Comparison of ENCODE assay signal across 24 cellular contexts in genomic region chr1:22646359-22646758, GRCh38. TPM values are rescaled to one million over a fixed set of nuclear protein-coding genes. Genes with fewer than 3 reads are reported as not detected.
"Had no signal": no experiment of that assay in that cellular context is flagged by ENCODE, and none has a peak within 500 bp of the region (broad histone marks: within the 10 kb centered on the region; RNA-seq: fewer than 3 reads in every experiment).

No MANE protein-coding gene starts in this region.

- H3K4me3 ChIP-seq: cardiac muscle cell, hepatocyte, right atrium auricular region, skin epidermis, testis had no signal

- H3K36me3 ChIP-seq: adrenal gland, cardiac muscle cell, right atrium auricular region, upper lobe of left lung had no signal

- H3K9me3 ChIP-seq: adrenal gland, right atrium auricular region, testis, upper lobe of left lung had no signal

- H3K27ac ChIP-seq: cardiac muscle cell, hepatocyte, right atrium auricular region, testis had no signal

- H3K27me3 ChIP-seq: adrenal gland, hepatocyte, right atrium auricular region, testis, upper lobe of left lung had no signal

- H2AFZ ChIP-seq: hepatocyte had no signal

- H3K4me2 ChIP-seq: hepatocyte had no signal

- DNase-seq: activated CD4-positive, alpha-beta T cell treated with anti-CD3 and anti-CD28 coated beads, Interleukin-2, amount 10 ng/mL, durations not matched to agents 24 days and 14 days; activated CD8-positive, alpha-beta T cell treated with anti-CD3 and anti-CD28 coated beads for 36 hours; activated effector memory CD4-positive, alpha-beta T cell treated with anti-CD3 and anti-CD28 coated beads, Interleukin-2, amount 50 U/mL, for 16 hours; activated naive CD4-positive, alpha-beta T cell treated with anti-CD3 and anti-CD28 coated beads, Interleukin-2, amount 50 U/mL, for 16 hours; activated T-cell treated with anti-CD3 and anti-CD28 coated beads, Interleukin-2, amount 50 U/mL, for 4 hours; erythroblast; islet precursor cell; mammary epithelial cell; nephron progenitor cell; nucleus accumbens; stimulated activated CD4-positive, alpha-beta T cell treated with anti-CD3 and anti-CD28 coated beads, Interleukin-15, amount 100 ng/mL, for 24 hours; stimulated activated CD4-positive, alpha-beta T cell treated with anti-CD3 and anti-CD28 coated beads, Interleukin-4, amount 100 ng/mL, for 1 hour; stimulated activated naive CD8-positive, alpha-beta T cell treated with anti-CD3 and anti-CD28 coated beads, Interleukin-15, amount 100 ng/mL, for 72 hours; T-helper 1 cell; T1000; testis had no signal

- H3K4me1 ChIP-seq: testis had no signal

- ATAC-seq: activated CD8-positive, alpha-beta T cell treated with anti-CD3 and anti-CD28 coated beads for 36 hours; activated T-cell treated with anti-CD3 and anti-CD28 coated beads, Interleukin-2, amount 50 U/mL, for 4 hours; stimulated activated naive CD8-positive, alpha-beta T cell treated with anti-CD3 and anti-CD28 coated beads, Interleukin-15, amount 100 ng/mL, for 72 hours had no signal

RNA-seq across cellular contexts. Expression of gene C1QC, which starts 2.9 kb away (rescaled TPM):
- total RNA-seq: activated CD4-positive, alpha-beta T cell treated with anti-CD3 and anti-CD28 coated beads, Interleukin-2, amount 10 ng/mL, durations not matched to agents 24 days and 14 days; activated CD8-positive, alpha-beta T cell treated with anti-CD3 and anti-CD28 coated beads for 36 hours; cardiac muscle cell; mammary epithelial cell; myocyte; progenitor cell of endocrine pancreas had no signal
- polyA plus RNA-seq: cardiac muscle cell, mammary epithelial cell had no signal

RNA-seq across cellular contexts. Expression of gene C1QB, which starts 6.7 kb away (rescaled TPM):
- total RNA-seq: activated CD4-positive, alpha-beta T cell treated with anti-CD3 and anti-CD28 coated beads, Interleukin-2, amount 10 ng/mL, durations not matched to agents 24 days and 14 days; activated CD8-positive, alpha-beta T cell treated with anti-CD3 and anti-CD28 coated beads for 36 hours; cardiac muscle cell; mammary epithelial cell; myocyte; progenitor cell of endocrine pancreas had no signal
- polyA plus RNA-seq: cardiac muscle cell, mammary epithelial cell had no signal

RNA-seq across cellular contexts. Expression of gene C1QA, which starts 9.9 kb away (rescaled TPM):
- total RNA-seq: activated CD4-positive, alpha-beta T cell treated with anti-CD3 and anti-CD28 coated beads, Interleukin-2, amount 10 ng/mL, durations not matched to agents 24 days and 14 days; activated CD8-positive, alpha-beta T cell treated with anti-CD3 and anti-CD28 coated beads for 36 hours; cardiac muscle cell; mammary epithelial cell; myocyte; progenitor cell of endocrine pancreas had no signal
- polyA plus RNA-seq: cardiac muscle cell, mammary epithelial cell had no signal
